In the genomic region with DNA sequence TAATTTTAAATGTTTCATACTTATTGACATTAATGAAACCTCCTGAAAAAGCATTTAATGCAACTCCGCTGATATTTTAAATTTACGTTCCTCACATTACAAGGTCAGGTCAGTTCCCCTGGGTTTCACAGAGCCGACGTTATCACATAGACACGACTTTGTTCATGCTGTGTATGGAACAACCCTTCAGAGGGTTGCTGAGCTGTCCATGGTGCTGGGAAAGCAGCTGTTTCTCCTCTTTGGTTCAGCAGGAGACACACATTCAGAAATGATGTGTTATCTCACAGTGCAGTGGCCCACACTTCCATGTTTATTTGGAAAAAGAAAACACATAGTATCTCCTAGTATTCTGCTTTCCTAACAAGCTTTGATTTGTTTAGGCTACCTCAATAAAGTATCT, we compare ENCODE assay signal across 1 cellular context.
TF ChIP-seq lines count a peak whose summit lies in the region.

No MANE protein-coding gene starts in this region.

TF ChIP-seq in HepG2, 621 proteins besides CTCF, POLR2A, EP300 and RAD21 (continued from another document and continues in another):
- TF ChIP-seq, protein P1, sequence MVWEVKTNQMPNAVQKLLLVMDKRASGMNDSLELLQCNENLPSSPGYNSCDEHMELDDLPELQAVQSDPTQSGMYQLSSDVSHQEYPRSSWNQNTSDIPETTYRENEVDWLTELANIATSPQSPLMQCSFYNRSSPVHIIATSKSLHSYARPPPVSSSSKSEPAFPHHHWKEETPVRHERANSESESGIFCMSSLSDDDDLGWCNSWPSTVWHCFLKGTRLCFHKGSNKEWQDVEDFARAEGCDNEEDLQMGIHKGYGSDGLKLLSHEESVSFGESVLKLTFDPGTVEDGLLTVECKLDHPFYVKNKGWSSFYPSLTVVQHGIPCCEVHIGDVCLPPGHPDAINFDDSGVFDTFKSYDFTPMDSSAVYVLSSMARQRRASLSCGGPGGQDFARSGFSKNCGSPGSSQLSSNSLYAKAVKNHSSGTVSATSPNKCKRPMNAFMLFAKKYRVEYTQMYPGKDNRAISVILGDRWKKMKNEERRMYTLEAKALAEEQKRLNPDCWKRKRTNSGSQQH (CRISPR knock-in tag; IDR thresholded peaks at IDR 0.05; ENCODE audit: low read depth): 0 out of 2 replicates have a peak, but pooled peaks have one; percentile 55
- TF ChIP-seq, protein P2, sequence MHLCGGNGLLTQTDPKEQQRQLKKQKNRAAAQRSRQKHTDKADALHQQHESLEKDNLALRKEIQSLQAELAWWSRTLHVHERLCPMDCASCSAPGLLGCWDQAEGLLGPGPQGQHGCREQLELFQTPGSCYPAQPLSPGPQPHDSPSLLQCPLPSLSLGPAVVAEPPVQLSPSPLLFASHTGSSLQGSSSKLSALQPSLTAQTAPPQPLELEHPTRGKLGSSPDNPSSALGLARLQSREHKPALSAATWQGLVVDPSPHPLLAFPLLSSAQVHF (CRISPR knock-in tag; IDR thresholded peaks at IDR 0.05): no peak
- TF ChIP-seq, protein P3, sequence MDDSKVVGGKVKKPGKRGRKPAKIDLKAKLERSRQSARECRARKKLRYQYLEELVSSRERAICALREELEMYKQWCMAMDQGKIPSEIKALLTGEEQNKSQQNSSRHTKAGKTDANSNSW (CRISPR knock-in tag; IDR thresholded peaks at IDR 0.05; ENCODE audit: borderline replicate concordance): no peak
- no peak for TF ChIP-seq ZNF619 (CRISPR knock-in tag; IDR thresholded peaks at IDR 0.05)
- no peak for TF ChIP-seq ZNF572 (CRISPR knock-in tag; IDR thresholded peaks at IDR 0.05)
- no peak for TF ChIP-seq XBP1 (CRISPR knock-in tag; IDR thresholded peaks at IDR 0.05)
- TF ChIP-seq, protein P4, sequence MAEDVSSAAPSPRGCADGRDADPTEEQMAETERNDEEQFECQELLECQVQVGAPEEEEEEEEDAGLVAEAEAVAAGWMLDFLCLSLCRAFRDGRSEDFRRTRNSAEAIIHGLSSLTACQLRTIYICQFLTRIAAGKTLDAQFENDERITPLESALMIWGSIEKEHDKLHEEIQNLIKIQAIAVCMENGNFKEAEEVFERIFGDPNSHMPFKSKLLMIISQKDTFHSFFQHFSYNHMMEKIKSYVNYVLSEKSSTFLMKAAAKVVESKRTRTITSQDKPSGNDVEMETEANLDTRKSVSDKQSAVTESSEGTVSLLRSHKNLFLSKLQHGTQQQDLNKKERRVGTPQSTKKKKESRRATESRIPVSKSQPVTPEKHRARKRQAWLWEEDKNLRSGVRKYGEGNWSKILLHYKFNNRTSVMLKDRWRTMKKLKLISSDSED (CRISPR knock-in tag; IDR thresholded peaks at IDR 0.05): no peak
- TF ChIP-seq NAIF1 (CRISPR knock-in tag; IDR thresholded peaks at IDR 0.05; ENCODE audit: borderline replicate concordance): no peak
- TF ChIP-seq, protein P5, sequence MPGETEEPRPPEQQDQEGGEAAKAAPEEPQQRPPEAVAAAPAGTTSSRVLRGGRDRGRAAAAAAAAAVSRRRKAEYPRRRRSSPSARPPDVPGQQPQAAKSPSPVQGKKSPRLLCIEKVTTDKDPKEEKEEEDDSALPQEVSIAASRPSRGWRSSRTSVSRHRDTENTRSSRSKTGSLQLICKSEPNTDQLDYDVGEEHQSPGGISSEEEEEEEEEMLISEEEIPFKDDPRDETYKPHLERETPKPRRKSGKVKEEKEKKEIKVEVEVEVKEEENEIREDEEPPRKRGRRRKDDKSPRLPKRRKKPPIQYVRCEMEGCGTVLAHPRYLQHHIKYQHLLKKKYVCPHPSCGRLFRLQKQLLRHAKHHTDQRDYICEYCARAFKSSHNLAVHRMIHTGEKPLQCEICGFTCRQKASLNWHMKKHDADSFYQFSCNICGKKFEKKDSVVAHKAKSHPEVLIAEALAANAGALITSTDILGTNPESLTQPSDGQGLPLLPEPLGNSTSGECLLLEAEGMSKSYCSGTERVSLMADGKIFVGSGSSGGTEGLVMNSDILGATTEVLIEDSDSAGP (CRISPR knock-in tag; IDR thresholded peaks at IDR 0.05; ENCODE audit: borderline replicate concordance): no peak
- TF ChIP-seq ZNF792 (CRISPR knock-in tag; IDR thresholded peaks at IDR 0.05): no peak
- TF ChIP-seq ZSCAN30 (CRISPR knock-in tag; IDR thresholded peaks at IDR 0.05): no peak
- no peak for TF ChIP-seq PHF20 (CRISPR knock-in tag; IDR thresholded peaks at IDR 0.05)
- TF ChIP-seq, protein P6, sequence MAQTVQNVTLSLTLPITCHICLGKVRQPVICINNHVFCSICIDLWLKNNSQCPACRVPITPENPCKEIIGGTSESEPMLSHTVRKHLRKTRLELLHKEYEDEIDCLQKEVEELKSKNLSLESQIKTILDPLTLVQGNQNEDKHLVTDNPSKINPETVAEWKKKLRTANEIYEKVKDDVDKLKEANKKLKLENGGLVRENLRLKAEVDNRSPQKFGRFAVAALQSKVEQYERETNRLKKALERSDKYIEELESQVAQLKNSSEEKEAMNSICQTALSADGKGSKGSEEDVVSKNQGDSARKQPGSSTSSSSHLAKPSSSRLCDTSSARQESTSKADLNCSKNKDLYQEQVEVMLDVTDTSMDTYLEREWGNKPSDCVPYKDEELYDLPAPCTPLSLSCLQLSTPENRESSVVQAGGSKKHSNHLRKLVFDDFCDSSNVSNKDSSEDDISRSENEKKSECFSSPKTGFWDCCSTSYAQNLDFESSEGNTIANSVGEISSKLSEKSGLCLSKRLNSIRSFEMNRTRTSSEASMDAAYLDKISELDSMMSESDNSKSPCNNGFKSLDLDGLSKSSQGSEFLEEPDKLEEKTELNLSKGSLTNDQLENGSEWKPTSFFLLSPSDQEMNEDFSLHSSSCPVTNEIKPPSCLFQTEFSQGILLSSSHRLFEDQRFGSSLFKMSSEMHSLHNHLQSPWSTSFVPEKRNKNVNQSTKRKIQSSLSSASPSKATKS (CRISPR knock-in tag; IDR thresholded peaks at IDR 0.05): no peak
- TF ChIP-seq ZNF441 (CRISPR knock-in tag; IDR thresholded peaks at IDR 0.05; ENCODE audit: borderline replicate concordance): 0 out of 2 replicates have a peak, but pooled peaks have one; percentile 35
- TF ChIP-seq ZFP90 (CRISPR knock-in tag; IDR thresholded peaks at IDR 0.05; ENCODE audit: borderline replicate concordance): no peak
- TF ChIP-seq, protein P7, sequence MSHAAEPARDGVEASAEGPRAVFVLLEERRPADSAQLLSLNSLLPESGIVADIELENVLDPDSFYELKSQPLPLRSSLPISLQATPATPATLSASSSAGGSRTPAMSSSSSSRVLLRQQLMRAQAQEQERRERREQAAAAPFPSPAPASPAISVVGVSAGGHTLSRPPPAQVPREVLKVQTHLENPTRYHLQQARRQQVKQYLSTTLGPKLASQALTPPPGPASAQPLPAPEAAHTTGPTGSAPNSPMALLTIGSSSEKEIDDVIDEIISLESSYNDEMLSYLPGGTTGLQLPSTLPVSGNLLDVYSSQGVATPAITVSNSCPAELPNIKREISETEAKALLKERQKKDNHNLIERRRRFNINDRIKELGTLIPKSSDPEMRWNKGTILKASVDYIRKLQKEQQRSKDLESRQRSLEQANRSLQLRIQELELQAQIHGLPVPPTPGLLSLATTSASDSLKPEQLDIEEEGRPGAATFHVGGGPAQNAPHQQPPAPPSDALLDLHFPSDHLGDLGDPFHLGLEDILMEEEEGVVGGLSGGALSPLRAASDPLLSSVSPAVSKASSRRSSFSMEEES (CRISPR knock-in tag; IDR thresholded peaks at IDR 0.05): 0 out of 2 replicates have a peak, but pooled peaks have one; percentile 43
- TF ChIP-seq ELF3 (CRISPR knock-in tag; IDR thresholded peaks at IDR 0.05): peak; percentile 33; the same call in 1 of the 2 replicates
- TF ChIP-seq HDAC1 (CRISPR knock-in tag; IDR thresholded peaks at IDR 0.05): no peak
- TF ChIP-seq, protein P8, sequence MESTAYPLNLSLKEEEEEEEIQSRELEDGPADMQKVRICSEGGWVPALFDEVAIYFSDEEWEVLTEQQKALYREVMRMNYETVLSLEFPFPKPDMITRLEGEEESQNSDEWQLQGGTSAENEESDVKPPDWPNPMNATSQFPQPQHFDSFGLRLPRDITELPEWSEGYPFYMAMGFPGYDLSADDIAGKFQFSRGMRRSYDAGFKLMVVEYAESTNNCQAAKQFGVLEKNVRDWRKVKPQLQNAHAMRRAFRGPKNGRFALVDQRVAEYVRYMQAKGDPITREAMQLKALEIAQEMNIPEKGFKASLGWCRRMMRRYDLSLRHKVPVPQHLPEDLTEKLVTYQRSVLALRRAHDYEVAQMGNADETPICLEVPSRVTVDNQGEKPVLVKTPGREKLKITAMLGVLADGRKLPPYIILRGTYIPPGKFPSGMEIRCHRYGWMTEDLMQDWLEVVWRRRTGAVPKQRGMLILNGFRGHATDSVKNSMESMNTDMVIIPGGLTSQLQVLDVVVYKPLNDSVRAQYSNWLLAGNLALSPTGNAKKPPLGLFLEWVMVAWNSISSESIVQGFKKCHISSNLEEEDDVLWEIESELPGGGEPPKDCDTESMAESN (CRISPR knock-in tag; conservative IDR thresholded peaks at IDR 0.05): no peak
- TF ChIP-seq, protein P9, sequence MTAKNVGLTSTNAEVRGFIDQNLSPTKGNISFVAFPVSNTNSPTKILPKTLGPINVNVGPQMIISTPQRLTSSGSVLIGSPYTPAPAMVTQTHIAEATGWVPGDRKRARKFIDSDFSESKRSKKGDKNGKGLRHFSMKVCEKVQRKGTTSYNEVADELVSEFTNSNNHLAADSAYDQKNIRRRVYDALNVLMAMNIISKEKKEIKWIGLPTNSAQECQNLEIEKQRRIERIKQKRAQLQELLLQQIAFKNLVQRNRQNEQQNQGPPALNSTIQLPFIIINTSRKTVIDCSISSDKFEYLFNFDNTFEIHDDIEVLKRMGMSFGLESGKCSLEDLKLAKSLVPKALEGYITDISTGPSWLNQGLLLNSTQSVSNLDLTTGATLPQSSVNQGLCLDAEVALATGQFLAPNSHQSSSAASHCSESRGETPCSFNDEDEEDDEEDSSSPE (CRISPR knock-in tag; IDR thresholded peaks at IDR 0.05): no peak
- TF ChIP-seq, protein P10, sequence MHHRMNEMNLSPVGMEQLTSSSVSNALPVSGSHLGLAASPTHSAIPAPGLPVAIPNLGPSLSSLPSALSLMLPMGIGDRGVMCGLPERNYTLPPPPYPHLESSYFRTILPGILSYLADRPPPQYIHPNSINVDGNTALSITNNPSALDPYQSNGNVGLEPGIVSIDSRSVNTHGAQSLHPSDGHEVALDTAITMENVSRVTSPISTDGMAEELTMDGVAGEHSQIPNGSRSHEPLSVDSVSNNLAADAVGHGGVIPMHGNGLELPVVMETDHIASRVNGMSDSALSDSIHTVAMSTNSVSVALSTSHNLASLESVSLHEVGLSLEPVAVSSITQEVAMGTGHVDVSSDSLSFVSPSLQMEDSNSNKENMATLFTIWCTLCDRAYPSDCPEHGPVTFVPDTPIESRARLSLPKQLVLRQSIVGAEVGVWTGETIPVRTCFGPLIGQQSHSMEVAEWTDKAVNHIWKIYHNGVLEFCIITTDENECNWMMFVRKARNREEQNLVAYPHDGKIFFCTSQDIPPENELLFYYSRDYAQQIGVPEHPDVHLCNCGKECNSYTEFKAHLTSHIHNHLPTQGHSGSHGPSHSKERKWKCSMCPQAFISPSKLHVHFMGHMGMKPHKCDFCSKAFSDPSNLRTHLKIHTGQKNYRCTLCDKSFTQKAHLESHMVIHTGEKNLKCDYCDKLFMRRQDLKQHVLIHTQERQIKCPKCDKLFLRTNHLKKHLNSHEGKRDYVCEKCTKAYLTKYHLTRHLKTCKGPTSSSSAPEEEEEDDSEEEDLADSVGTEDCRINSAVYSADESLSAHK (CRISPR knock-in tag; IDR thresholded peaks at IDR 0.05; ENCODE audit: borderline replicate concordance): no peak
- peak; percentile 26; the same call in 1 of the 2 replicates for TF ChIP-seq FOXK1 (CRISPR knock-in tag; IDR thresholded peaks at IDR 0.05; ENCODE audit: borderline replicate concordance, low read depth)
- TF ChIP-seq RBM22 (optimal IDR thresholded peaks at IDR 0.05; ENCODE audit: low read length): no peak
- peak; percentile 93 for TF ChIP-seq EHMT2 (IDR thresholded peaks at IDR 0.05; ENCODE audit: borderline replicate concordance, low read depth, low read length)
- no peak for TF ChIP-seq AGO1 (IDR thresholded peaks at IDR 0.05; ENCODE audit: low read depth, low read length, poor library complexity, severe bottlenecking)
- TF ChIP-seq MIXL1 (CRISPR knock-in tag; IDR thresholded peaks at IDR 0.05): peak; percentile 35; the same call in 1 of the 2 replicates
- no peak for TF ChIP-seq HOXA9 (CRISPR knock-in tag; IDR thresholded peaks at IDR 0.05; ENCODE audit: borderline replicate concordance)
- no peak for TF ChIP-seq ZNF607 (CRISPR knock-in tag; IDR thresholded peaks at IDR 0.05; ENCODE audit: borderline replicate concordance)
- TF ChIP-seq, protein P11, sequence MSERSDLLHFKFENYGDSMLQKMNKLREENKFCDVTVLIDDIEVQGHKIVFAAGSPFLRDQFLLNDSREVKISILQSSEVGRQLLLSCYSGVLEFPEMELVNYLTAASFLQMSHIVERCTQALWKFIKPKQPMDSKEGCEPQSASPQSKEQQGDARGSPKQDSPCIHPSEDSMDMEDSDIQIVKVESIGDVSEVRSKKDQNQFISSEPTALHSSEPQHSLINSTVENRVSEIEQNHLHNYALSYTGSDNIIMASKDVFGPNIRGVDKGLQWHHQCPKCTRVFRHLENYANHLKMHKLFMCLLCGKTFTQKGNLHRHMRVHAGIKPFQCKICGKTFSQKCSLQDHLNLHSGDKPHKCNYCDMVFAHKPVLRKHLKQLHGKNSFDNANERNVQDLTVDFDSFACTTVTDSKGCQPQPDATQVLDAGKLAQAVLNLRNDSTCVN (CRISPR knock-in tag; IDR thresholded peaks at IDR 0.05; ENCODE audit: borderline replicate concordance): 0 out of 2 replicates have a peak, but pooled peaks have one; percentile 30
- TF ChIP-seq CEBPG (CRISPR knock-in tag; IDR thresholded peaks at IDR 0.05): no peak
- TF ChIP-seq CBX5 (CRISPR knock-in tag; IDR thresholded peaks at IDR 0.05; ENCODE audit: borderline replicate concordance): no peak
- no peak for TF ChIP-seq PCBP1 (IDR thresholded peaks at IDR 0.05; ENCODE audit: borderline replicate concordance, low read depth, low read length)
- no peak for TF ChIP-seq ZNF577 (CRISPR knock-in tag; IDR thresholded peaks at IDR 0.05; ENCODE audit: borderline replicate concordance, low read depth)
- TF ChIP-seq SMC3 (IDR thresholded peaks at IDR 0.05; ENCODE audit: low read length): no peak
- TF ChIP-seq, protein P12, sequence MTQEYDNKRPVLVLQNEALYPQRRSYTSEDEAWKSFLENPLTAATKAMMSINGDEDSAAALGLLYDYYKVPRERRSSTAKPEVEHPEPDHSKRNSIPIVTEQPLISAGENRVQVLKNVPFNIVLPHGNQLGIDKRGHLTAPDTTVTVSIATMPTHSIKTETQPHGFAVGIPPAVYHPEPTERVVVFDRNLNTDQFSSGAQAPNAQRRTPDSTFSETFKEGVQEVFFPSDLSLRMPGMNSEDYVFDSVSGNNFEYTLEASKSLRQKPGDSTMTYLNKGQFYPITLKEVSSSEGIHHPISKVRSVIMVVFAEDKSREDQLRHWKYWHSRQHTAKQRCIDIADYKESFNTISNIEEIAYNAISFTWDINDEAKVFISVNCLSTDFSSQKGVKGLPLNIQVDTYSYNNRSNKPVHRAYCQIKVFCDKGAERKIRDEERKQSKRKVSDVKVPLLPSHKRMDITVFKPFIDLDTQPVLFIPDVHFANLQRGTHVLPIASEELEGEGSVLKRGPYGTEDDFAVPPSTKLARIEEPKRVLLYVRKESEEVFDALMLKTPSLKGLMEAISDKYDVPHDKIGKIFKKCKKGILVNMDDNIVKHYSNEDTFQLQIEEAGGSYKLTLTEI (CRISPR knock-in tag; conservative IDR thresholded peaks at IDR 0.05): no peak
- no peak for TF ChIP-seq ZZZ3 (CRISPR knock-in tag; IDR thresholded peaks at IDR 0.05; ENCODE audit: borderline replicate concordance)
- no peak for TF ChIP-seq ZNF777 (CRISPR knock-in tag; IDR thresholded peaks at IDR 0.05)
